1 cellular context compared by ENCODE assay signal in the genomic region with DNA sequence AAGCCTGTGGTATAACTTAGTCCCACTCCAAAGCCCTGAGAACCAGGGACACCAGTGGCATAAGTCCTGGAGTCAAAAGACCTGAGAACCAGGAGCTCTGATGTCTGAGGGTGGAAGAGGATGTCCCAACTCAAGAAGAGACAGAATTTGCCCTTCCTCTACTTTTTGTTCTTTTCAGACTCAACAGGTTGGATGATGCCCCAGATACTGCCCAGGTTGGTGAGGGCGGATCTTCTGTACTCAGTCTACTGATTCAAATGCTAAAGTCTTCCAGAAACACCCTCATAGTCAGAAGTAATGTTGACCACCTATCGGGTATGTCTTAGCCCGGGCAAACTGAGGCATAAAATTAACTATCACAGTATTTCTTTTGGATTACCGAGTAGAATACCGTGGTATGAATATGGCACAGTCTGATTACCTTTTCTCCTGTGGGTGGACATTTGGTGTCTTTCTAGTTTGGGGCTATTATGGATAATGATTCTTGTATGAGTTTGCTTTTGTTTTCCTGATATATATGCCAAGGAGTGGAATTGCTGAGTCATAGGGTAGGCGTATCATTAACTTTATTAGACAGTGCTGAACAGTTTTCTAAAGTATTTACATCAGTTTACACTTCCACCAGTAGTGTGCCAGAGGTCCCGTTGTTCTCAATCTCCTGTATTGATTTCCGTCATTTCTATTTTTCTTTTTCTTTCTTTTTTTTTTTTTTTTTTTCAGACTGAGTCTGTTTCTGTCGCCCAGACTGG.
TF ChIP-seq lines count a peak whose summit lies in the region.

No MANE protein-coding gene starts in this region.

TF ChIP-seq in IMR-90, 13 proteins besides CTCF, POLR2A, EP300 and RAD21:
- no peak for TF ChIP-seq BHLHE40 (IDR thresholded peaks at IDR 0.05; ENCODE audit: low read depth, low read length)
- no peak for TF ChIP-seq MAZ (IDR thresholded peaks at IDR 0.05; ENCODE audit: borderline replicate concordance, low read depth, low read length)
- TF ChIP-seq NFE2L2 (IDR thresholded peaks at IDR 0.05; ENCODE audit: low read depth, low read length) = peak; percentile 94
- no peak for TF ChIP-seq RFX5 (IDR thresholded peaks at IDR 0.05; ENCODE audit: low read depth, low read length)
- no peak for TF ChIP-seq SMC3 (IDR thresholded peaks at IDR 0.05; ENCODE audit: low read depth, low read length)
- TF ChIP-seq RCOR1 (IDR thresholded peaks at IDR 0.05; ENCODE audit: insufficient replicate concordance, low read length) = no peak
- no peak for TF ChIP-seq MXI1 (IDR thresholded peaks at IDR 0.05; ENCODE audit: borderline replicate concordance, low read depth, low read length)
- no peak for TF ChIP-seq FOS (IDR thresholded peaks at IDR 0.05; ENCODE audit: low read depth, low read length)
- no peak for TF ChIP-seq CEBPB (IDR thresholded peaks at IDR 0.05; ENCODE audit: low read depth, low read length)
- TF ChIP-seq, protein P1, sequence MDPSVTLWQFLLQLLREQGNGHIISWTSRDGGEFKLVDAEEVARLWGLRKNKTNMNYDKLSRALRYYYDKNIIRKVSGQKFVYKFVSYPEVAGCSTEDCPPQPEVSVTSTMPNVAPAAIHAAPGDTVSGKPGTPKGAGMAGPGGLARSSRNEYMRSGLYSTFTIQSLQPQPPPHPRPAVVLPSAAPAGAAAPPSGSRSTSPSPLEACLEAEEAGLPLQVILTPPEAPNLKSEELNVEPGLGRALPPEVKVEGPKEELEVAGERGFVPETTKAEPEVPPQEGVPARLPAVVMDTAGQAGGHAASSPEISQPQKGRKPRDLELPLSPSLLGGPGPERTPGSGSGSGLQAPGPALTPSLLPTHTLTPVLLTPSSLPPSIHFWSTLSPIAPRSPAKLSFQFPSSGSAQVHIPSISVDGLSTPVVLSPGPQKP (IDR thresholded peaks at IDR 0.05; ENCODE audit: borderline replicate concordance, low read depth, low read length) = no peak
- peak; percentile 59; the same call in 1 of the 2 replicates for TF ChIP-seq MAFK (IDR thresholded peaks at IDR 0.05; ENCODE audit: low read depth, low read length)
